1 cellular context compared by ENCODE assay signal in the genomic region with DNA sequence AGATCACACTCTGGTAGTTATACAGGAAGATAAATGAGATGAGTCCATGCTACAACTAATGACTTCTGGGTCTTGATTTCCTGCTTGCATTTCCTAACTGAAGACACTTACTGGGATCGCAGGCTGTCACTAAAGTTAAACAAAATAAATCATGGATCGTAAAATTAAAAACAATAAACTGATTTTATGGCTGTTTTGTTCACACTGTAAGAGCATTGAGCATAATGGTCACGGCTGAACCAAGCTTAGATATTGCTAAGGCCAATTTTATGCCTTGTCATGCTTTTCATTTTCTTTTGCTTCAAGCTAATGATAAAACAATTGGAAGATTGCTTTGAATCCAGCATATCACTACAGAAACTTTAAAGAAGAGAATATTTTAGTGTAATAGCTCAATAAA.
TF ChIP-seq lines count a peak whose summit lies in the region.

No MANE protein-coding gene starts in this region.

TF ChIP-seq in A549, 52 proteins besides CTCF, POLR2A, EP300 and RAD21:
- TF ChIP-seq, protein P1, sequence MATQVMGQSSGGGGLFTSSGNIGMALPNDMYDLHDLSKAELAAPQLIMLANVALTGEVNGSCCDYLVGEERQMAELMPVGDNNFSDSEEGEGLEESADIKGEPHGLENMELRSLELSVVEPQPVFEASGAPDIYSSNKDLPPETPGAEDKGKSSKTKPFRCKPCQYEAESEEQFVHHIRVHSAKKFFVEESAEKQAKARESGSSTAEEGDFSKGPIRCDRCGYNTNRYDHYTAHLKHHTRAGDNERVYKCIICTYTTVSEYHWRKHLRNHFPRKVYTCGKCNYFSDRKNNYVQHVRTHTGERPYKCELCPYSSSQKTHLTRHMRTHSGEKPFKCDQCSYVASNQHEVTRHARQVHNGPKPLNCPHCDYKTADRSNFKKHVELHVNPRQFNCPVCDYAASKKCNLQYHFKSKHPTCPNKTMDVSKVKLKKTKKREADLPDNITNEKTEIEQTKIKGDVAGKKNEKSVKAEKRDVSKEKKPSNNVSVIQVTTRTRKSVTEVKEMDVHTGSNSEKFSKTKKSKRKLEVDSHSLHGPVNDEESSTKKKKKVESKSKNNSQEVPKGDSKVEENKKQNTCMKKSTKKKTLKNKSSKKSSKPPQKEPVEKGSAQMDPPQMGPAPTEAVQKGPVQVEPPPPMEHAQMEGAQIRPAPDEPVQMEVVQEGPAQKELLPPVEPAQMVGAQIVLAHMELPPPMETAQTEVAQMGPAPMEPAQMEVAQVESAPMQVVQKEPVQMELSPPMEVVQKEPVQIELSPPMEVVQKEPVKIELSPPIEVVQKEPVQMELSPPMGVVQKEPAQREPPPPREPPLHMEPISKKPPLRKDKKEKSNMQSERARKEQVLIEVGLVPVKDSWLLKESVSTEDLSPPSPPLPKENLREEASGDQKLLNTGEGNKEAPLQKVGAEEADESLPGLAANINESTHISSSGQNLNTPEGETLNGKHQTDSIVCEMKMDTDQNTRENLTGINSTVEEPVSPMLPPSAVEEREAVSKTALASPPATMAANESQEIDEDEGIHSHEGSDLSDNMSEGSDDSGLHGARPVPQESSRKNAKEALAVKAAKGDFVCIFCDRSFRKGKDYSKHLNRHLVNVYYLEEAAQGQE (IDR thresholded peaks at IDR 0.05): no peak
- TF ChIP-seq ESRRA (IDR thresholded peaks at IDR 0.05; ENCODE audit: borderline replicate concordance, low read length) (no peak), MAFK (IDR thresholded peaks at IDR 0.05; ENCODE audit: partially characterized antibody) (peak; percentile 17), RFX5 (IDR thresholded peaks at IDR 0.05) (no peak)
- TF ChIP-seq, protein P2, sequence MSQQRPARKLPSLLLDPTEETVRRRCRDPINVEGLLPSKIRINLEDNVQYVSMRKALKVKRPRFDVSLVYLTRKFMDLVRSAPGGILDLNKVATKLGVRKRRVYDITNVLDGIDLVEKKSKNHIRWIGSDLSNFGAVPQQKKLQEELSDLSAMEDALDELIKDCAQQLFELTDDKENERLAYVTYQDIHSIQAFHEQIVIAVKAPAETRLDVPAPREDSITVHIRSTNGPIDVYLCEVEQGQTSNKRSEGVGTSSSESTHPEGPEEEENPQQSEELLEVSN (IDR thresholded peaks at IDR 0.05; ENCODE audit: borderline replicate concordance, low read depth): no peak
